8 cellular contexts compared by ENCODE assay signal in the genomic region with DNA sequence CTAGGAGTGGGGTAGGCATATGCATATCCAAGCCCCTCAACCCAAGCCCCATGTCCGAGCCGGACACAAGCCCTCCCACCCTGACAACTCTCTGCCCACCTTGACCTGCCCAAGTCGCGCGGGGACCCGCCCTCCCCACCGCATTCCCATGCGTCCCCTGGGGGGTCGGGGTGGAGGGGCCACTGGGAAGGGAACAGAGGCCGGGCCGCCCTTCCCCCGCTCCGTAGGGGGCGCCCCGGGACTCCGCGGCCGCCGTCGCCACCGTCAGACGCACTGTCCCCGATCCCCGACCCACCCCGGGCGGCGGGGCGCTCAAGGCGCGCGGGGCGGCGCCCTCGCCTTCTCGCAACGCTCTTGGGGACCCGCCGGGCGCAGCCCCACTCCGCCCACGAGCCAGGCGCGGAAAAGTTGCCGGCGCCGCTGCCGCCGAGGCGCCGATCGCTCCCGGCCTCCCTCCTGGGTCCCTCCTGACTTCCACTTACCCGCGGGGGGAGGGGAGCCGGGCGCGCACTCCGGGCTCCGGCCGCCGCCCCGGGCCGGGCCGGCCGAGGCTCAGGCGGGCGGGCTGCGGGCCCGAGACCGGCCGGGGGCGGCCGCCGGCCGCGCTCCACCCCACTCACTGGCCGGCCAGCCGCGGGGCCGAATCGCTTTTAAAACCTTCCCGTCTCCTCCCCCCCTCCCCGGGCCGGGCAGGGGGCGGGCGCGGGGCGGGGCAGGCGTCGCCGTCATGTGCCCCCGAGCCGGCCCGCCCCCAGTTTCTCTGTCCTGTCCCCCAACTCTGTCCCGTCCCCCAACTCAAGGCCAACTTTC. TPM values are rescaled to one million over a fixed set of nuclear protein-coding genes. Genes with fewer than 3 reads are reported as not detected.
DNase-seq lines count a peak whose midpoint lies in the region; ATAC-seq and TF ChIP-seq lines count a peak whose summit lies in the region.

No MANE protein-coding gene starts in this region.

- peaks cover 38% of the 10 kb centered on the region for H3K4me1 ChIP-seq in ACC112 (ENCODE audit: control insufficient read depth, insufficient read depth, low read length, unreplicated experiment)
- H3K4me1 ChIP-seq in PC-3 (ENCODE audit: insufficient read depth, low read length) = peaks cover 60% of the 10 kb centered on the region
- H3K4me1 ChIP-seq in vagina = peaks cover 83% of the 10 kb centered on the region

- intact Hi-C loops in PC-3 (cut with micrococcal nuclease) (no loop called here), vagina (cut with DNase I) (loop anchor here (10.0 kb wide), 1 partner anchor 688 kb away; a partner anchor contains a TSS)

- peaks cover 69% of the 10 kb centered on the region for H3K4me1 Mint-ChIP-seq in nephron progenitor cell

- peak overlapping the region; percentile 94 for H3K4me3 Mint-ChIP-seq in nephron progenitor cell

- H3K9me3 Mint-ChIP-seq in nephron progenitor cell = no peaks in the 10 kb centered on the region

- H3K27me3 ChIP-seq in ACC112 (ENCODE audit: insufficient read depth, low read length) = no peaks in the 10 kb centered on the region
- H3K27me3 ChIP-seq in PC-3 (ENCODE audit: low read length) = no peaks in the 10 kb centered on the region
- no peaks in the 10 kb centered on the region for H3K27me3 ChIP-seq in vagina

- H3K9ac ChIP-seq in PC-3 (ENCODE audit: low read length) = peak overlapping the region; percentile 93

- H3K27me3 Mint-ChIP-seq in nephron progenitor cell (ENCODE audit: low read depth, poor library complexity) = peaks cover 3% of the 10 kb centered on the region

- H3K36me3 ChIP-seq in ACC112 (ENCODE audit: insufficient read depth, low read length) = peaks cover 18% of the 10 kb centered on the region; the same call in 1 of the 2 replicates
- peaks cover 24% of the 10 kb centered on the region for H3K36me3 ChIP-seq in PC-3 (ENCODE audit: low read depth, low read length)
- no peaks in the 10 kb centered on the region for H3K36me3 ChIP-seq in vagina

- TF ChIP-seq CTCF in PC-3 (conservative IDR thresholded peaks at IDR 0.05; ENCODE audit: low read depth, low read length) (no peak), fibroblast of villous mesenchyme (IDR thresholded peaks at IDR 0.05; ENCODE audit: insufficient read depth, low read depth, low read length) (no peak), nephron progenitor cell (IDR thresholded peaks at IDR 0.05) (no peak), vagina (IDR thresholded peaks at IDR 0.05) (no peak)

- H2AFZ ChIP-seq in ACC112 (ENCODE audit: low read length, unreplicated experiment) = peak overlapping the region; percentile 56
- peak overlapping the region; percentile 37 for H2AFZ ChIP-seq in PC-3 (ENCODE audit: low read length)

- peak overlapping the region; percentile 100 for H3K27ac ChIP-seq in ACC112 (ENCODE audit: low read depth, low read length)
- H3K27ac ChIP-seq in PC-3 (ENCODE audit: low read length) = peak overlapping the region; percentile 96
- H3K27ac ChIP-seq in vagina = peak overlapping the region; percentile 100

- peak overlapping the region; percentile 98 for H3K4me3 ChIP-seq in ACC112 (ENCODE audit: low read depth, low read length)
- peak overlapping the region; percentile 82 for H3K4me3 ChIP-seq in PC-3 (ENCODE audit: low read length)
- H3K4me3 ChIP-seq in fibroblast of villous mesenchyme (ENCODE audit: low read depth, low read length) = peak overlapping the region; percentile 91
- peak overlapping the region; percentile 98 to 100 for H3K4me3 ChIP-seq in vagina

- peaks cover 28% of the 10 kb centered on the region for H4K20me1 ChIP-seq in PC-3 (ENCODE audit: low read length)

- H3K27ac Mint-ChIP-seq in nephron progenitor cell = peak overlapping the region; percentile 97

- no peaks in the 10 kb centered on the region for H3K36me3 Mint-ChIP-seq in nephron progenitor cell (ENCODE audit: low read depth)

- peak; percentile 83 for DNase-seq in PC-3
- DNase-seq in activated gamma-delta T cell (lab: John Stamatoyannopoulos, UW) = peak; percentile 71
- DNase-seq in fibroblast of villous mesenchyme (ENCODE audit: low read depth) = peak; percentile 75
- peak; percentile 74 for DNase-seq in nephron progenitor cell
- DNase-seq in vagina (ENCODE audit: extremely low spot score in 2 of 2) = peak in 1 of 2 donors; percentile 88

- POLR2A ChIA-PET in PC-3 (lab: Charles Lee; ENCODE audit: unreplicated experiment) = no interaction called here

- ATAC-seq in PC-3 = peak; percentile 0; the same call in 1 of the 2 replicates
- ATAC-seq in GM21528 (IDR thresholded peaks at IDR 0.05; ENCODE audit: low FRiP score, unreplicated experiment) = no peak

- H3K9me2 ChIP-seq in PC-3 (replicated peaks; ENCODE audit: low read length) = no peaks in the 10 kb centered on the region

- peak overlapping the region; percentile 95 for H3K4me2 ChIP-seq in PC-3 (ENCODE audit: low read length)

- H3K9me3 ChIP-seq in PC-3 (ENCODE audit: low read length) = no peaks in the 10 kb centered on the region
- no peaks in the 10 kb centered on the region for H3K9me3 ChIP-seq in vagina

- CTCF ChIA-PET in PC-3 (lab: Charles Lee) = no interaction called here

- no TSS peak for BruUV-seq in PC-3 (replicated peaks; lab: Mats Ljungman, UMichigan)

- peaks cover 16% of the 10 kb centered on the region for H3F3A ChIP-seq in PC-3 (ENCODE audit: low read length, unreplicated experiment)

- H3K79me2 ChIP-seq in ACC112 (ENCODE audit: control insufficient read depth, insufficient read depth, low read length, unreplicated experiment) (peaks cover 53% of the 10 kb centered on the region), PC-3 (ENCODE audit: low read length) (peaks cover 63% of the 10 kb centered on the region)

- peak; percentile 88 for TF ChIP-seq POLR2A in GM18526 (IDR thresholded peaks at IDR 0.05; ENCODE audit: extremely low read depth, insufficient read length)
- TF ChIP-seq POLR2A in vagina (IDR thresholded peaks at IDR 0.05) = peak; percentile 48 to 92

RNA-seq across cellular contexts. Expression of a gene that starts 34.4 kb away (rescaled TPM):
- total RNA-seq in PC-3 (2014; rRNA removed) = 1.7 TPM in 1 of 2 replicates, not detected in the other
- 0.64 TPM in 1 of 2 replicates, not detected in the other for total RNA-seq in fibroblast of villous mesenchyme
- total RNA-seq in vagina = not detected

RNA-seq across cellular contexts. Expression of a gene that starts 47.3 kb away (rescaled TPM):
- total RNA-seq in PC-3 (2014; rRNA removed) = 8.0 and 11.4 TPM in 2 replicates
- 12.1 and 13.2 TPM in 2 replicates for total RNA-seq in fibroblast of villous mesenchyme
- total RNA-seq in vagina = 13.0 TPM
